14 cellular contexts compared by ENCODE assay signal in the genomic region with DNA sequence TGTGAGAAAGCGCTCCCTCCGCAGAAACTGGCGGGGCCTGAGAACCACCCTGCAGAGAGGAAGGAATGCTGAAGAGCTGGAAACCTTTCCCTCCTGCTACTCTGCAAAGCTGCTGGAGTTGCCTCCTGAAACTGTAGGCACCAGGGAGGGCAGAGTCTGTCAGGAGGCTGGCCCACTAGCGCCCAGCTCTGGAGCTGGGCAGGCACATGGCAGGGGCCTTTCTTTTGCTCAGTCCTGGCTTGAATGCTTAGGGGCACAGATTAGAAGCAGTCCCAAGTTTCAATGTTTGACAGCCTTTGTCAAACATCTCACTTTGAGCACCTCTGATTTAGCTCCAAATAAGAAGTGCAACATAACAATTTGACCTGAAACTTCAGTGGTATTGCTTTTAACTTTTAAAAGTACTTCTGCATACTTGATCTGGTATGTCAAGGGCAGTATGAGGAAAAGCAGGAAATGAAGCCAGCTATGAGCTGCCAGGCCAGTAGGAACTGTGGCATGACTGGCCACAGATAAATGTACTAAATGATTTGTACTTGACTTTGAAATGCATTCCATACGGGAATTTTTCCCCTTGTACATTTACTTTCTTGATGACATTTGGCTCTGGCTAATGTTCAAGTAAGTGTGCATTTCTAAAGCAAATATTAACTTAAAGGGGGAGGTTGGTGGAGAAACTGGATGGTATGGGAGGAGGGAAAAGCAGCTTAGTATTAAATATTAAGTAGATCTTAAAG. TPM values are rescaled to one million over a fixed set of nuclear protein-coding genes. Genes with fewer than 3 reads are reported as not detected.
DNase-seq lines count a peak whose midpoint lies in the region; ATAC-seq and TF ChIP-seq lines count a peak whose summit lies in the region.
"Had no signal": no experiment of that assay in that cellular context is flagged by ENCODE, and none has a peak within 500 bp of the region (broad histone marks: within the 10 kb centered on the region; RNA-seq: fewer than 3 reads in every experiment).

No MANE protein-coding gene starts in this region.

- no peak for TF ChIP-seq CTCF in foreskin keratinocyte (conservative IDR thresholded peaks at IDR 0.05)
- TF ChIP-seq CTCF in progenitor cell of endocrine pancreas (IDR thresholded peaks at IDR 0.05; ENCODE audit: unreplicated experiment) = no peak

- H3K9me3 Mint-ChIP-seq in progenitor cell of endocrine pancreas (ENCODE audit: low read depth) = no peaks in the 10 kb centered on the region
- no peaks in the 10 kb centered on the region for H3K9me3 Mint-ChIP-seq in stimulated activated effector memory CD8-positive, alpha-beta T cell treated with anti-CD3 and anti-CD28 coated beads, Interleukin-12 subunit alpha, Interleukin-12 subunit beta, amount 100 ng/mL, for 72 hours

- peaks cover 61% of the 10 kb centered on the region for H3K4me1 Mint-ChIP-seq in progenitor cell of endocrine pancreas (ENCODE audit: low read depth)
- peaks cover 6% of the 10 kb centered on the region for H3K4me1 Mint-ChIP-seq in stimulated activated effector memory CD8-positive, alpha-beta T cell treated with anti-CD3 and anti-CD28 coated beads, Interleukin-12 subunit alpha, Interleukin-12 subunit beta, amount 100 ng/mL, for 72 hours
- H3K4me1 Mint-ChIP-seq: T-helper 17 cell had no signal

- no peaks in the 10 kb centered on the region for H3K27me3 Mint-ChIP-seq in progenitor cell of endocrine pancreas

- peaks cover 60% of the 10 kb centered on the region for H3K4me1 ChIP-seq in foreskin keratinocyte

- H3K27ac Mint-ChIP-seq in progenitor cell of endocrine pancreas = peak overlapping the region; percentile 45
- H3K27ac Mint-ChIP-seq in stimulated activated effector memory CD8-positive, alpha-beta T cell treated with anti-CD3 and anti-CD28 coated beads, Interleukin-12 subunit alpha, Interleukin-12 subunit beta, amount 100 ng/mL, for 72 hours = no peak overlapping the region
- H3K27ac Mint-ChIP-seq: T-helper 17 cell had no signal

- ATAC-seq in foreskin keratinocyte (no peak), HG02981 (IDR thresholded peaks at IDR 0.05; ENCODE audit: unreplicated experiment) (no peak)
- no peak for ATAC-seq in stimulated activated effector memory CD8-positive, alpha-beta T cell treated with anti-CD3 and anti-CD28 coated beads, Interleukin-12 subunit alpha, Interleukin-12 subunit beta, amount 100 ng/mL, for 72 hours
- ATAC-seq: T-helper 17 cell had no signal

- peak overlapping the region; percentile 98 for H3K27ac ChIP-seq in foreskin keratinocyte

- peaks cover 31% of the 10 kb centered on the region for H3K36me3 Mint-ChIP-seq in progenitor cell of endocrine pancreas (ENCODE audit: insufficient read depth)
- no peaks in the 10 kb centered on the region for H3K36me3 Mint-ChIP-seq in stimulated activated effector memory CD8-positive, alpha-beta T cell treated with anti-CD3 and anti-CD28 coated beads, Interleukin-12 subunit alpha, Interleukin-12 subunit beta, amount 100 ng/mL, for 72 hours

- peak; percentile 61 for DNase-seq in ELR (ENCODE audit: low read depth)
- peak; percentile 42 for DNase-seq in SKM-1 (lab: John Stamatoyannopoulos, UW; ENCODE audit: unreplicated experiment)
- no peak for DNase-seq in foreskin keratinocyte
- DNase-seq in progenitor cell of endocrine pancreas (ENCODE audit: low spot score, unreplicated experiment) = no peak
- DNase-seq in retina = no peak
- DNase-seq in T1000 (lab: John Stamatoyannopoulos, UW) = no peak
- DNase-seq in stimulated activated effector memory CD8-positive, alpha-beta T cell treated with anti-CD3 and anti-CD28 coated beads, Interleukin-12 subunit alpha, Interleukin-12 subunit beta, amount 100 ng/mL, for 72 hours (ENCODE audit: low spot score in 2 of 2) = no peak
- DNase-seq: amygdala; Kasumi-1; stimulated activated naive CD4-positive, alpha-beta T cell treated with Interleukin-2 at 50 U/mL for 16 hours; T-helper 17 cell had no signal

- H3K27me3 ChIP-seq in foreskin keratinocyte = no peaks in the 10 kb centered on the region

- H3K4me3 Mint-ChIP-seq in progenitor cell of endocrine pancreas (ENCODE audit: low read depth) = peak overlapping the region; percentile 1
- no peak overlapping the region for H3K4me3 Mint-ChIP-seq in stimulated activated effector memory CD8-positive, alpha-beta T cell treated with anti-CD3 and anti-CD28 coated beads, Interleukin-12 subunit alpha, Interleukin-12 subunit beta, amount 100 ng/mL, for 72 hours
- H3K4me3 Mint-ChIP-seq: T-helper 17 cell had no signal

RNA-seq across cellular contexts. Expression of a gene that starts 7.2 kb away (rescaled TPM):
- total RNA-seq in foreskin keratinocyte = 76.9 and 78.2 TPM in 2 replicates
- 56.6 and 69.5 TPM in 2 replicates for polyA plus RNA-seq in foreskin keratinocyte
- 31.3 and 31.9 TPM in 2 replicates for total RNA-seq in progenitor cell of endocrine pancreas

RNA-seq across cellular contexts. Expression of a gene that starts 25.7 kb away (rescaled TPM):
- total RNA-seq in foreskin keratinocyte = 9.3 and 9.6 TPM in 2 replicates
- polyA plus RNA-seq in foreskin keratinocyte = 1.8 and 2.3 TPM in 2 replicates
- 8.7 and 8.8 TPM in 2 replicates for total RNA-seq in progenitor cell of endocrine pancreas

RNA-seq across cellular contexts. Expression of a gene that starts 27.8 kb away (rescaled TPM):
- total RNA-seq in foreskin keratinocyte (12.1 and 12.5 TPM in 2 replicates), progenitor cell of endocrine pancreas (9.6 and 10.6 TPM in 2 replicates)
- 2.6 and 3.1 TPM in 2 replicates for polyA plus RNA-seq in foreskin keratinocyte

RNA-seq across cellular contexts. Expression of a gene that starts 55.1 kb away (rescaled TPM):
- total RNA-seq in foreskin keratinocyte (not detected in 2 replicates), progenitor cell of endocrine pancreas (not detected in 2 replicates)
- not detected in 2 replicates for polyA plus RNA-seq in foreskin keratinocyte
- total RNA-seq: Daoy, myocyte, T-helper 17 cell had no signal

Comparison
In these comparisons a context has a peak if more than half of its experiments do, and no peak if none do; other contexts are left out.
1. DNase-seq: peak in ELR (single experiment) and SKM-1 (single experiment); none in foreskin keratinocyte (0 of 2), progenitor cell of endocrine pancreas (single experiment), retina (single experiment), T1000 (single experiment) and stimulated activated effector memory CD8-positive, alpha-beta T cell treated with anti-CD3 and anti-CD28 coated beads, Interleukin-12 subunit alpha, Interleukin-12 subunit beta, amount 100 ng/mL, for 72 hours (0 of 2).